ENCODE assay signal across 2 cellular contexts in the genomic region with DNA sequence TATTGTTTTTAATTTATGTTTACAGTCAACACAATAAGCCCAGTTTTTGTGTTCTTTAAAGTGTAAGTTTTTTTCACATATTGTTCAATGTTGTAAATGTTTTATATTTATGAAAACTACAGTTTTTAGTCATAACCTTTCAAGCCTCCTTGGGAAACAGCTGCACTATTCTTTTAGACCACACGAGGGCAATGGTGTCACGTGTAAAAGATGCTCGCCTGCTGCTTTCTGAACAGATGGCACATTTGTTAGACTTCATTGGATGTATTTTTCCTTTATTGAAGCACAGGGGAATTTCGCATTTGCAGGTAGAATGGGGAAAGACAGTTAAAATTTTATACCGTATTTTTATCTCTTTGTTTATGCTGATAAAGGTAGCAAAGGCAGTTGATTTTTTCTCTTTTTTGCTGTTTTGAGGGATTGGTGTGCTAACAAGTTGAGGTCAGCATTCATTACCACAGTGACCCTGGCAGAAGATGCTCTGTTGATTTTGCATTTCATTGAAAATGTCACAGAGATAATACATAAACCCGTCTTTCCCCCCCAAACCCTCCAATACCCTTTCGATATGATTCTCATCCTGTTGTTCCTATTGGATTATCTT.
TF ChIP-seq lines count a peak whose summit lies in the region.

No MANE protein-coding gene starts in this region.

TF ChIP-seq in GM23338, 12 proteins besides CTCF, POLR2A, EP300 and RAD21 (continues in another document):
- TF ChIP-seq CREB1 (CRISPR knock-in tag; IDR thresholded peaks at IDR 0.05; ENCODE audit: low read depth) (no peak), JUNB (IDR thresholded peaks at IDR 0.05; ENCODE audit: unreplicated experiment) (no peak), STAT1 (IDR thresholded peaks at IDR 0.05; ENCODE audit: unreplicated experiment) (no peak), POLR2AphosphoS5 (IDR thresholded peaks at IDR 0.05; ENCODE audit: low read depth) (no peak), NANOG (IDR thresholded peaks at IDR 0.05; ENCODE audit: borderline replicate concordance) (no peak), EZH2phosphoT487 (IDR thresholded peaks at IDR 0.05; ENCODE audit: unreplicated experiment) (no peak), EZH2 (IDR thresholded peaks at IDR 0.05; ENCODE audit: low read depth, unreplicated experiment) (no peak), ZNF462 (CRISPR knock-in tag; IDR thresholded peaks at IDR 0.05) (no peak), ZNF114 (CRISPR knock-in tag; IDR thresholded peaks at IDR 0.05) (no peak)
- TF ChIP-seq, protein P1, sequence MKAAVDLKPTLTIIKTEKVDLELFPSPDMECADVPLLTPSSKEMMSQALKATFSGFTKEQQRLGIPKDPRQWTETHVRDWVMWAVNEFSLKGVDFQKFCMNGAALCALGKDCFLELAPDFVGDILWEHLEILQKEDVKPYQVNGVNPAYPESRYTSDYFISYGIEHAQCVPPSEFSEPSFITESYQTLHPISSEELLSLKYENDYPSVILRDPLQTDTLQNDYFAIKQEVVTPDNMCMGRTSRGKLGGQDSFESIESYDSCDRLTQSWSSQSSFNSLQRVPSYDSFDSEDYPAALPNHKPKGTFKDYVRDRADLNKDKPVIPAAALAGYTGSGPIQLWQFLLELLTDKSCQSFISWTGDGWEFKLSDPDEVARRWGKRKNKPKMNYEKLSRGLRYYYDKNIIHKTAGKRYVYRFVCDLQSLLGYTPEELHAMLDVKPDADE (IDR thresholded peaks at IDR 0.05), result no peak

TF ChIP-seq in HepG2, 621 proteins besides CTCF, POLR2A, EP300 and RAD21:
- TF ChIP-seq SMC3 (IDR thresholded peaks at IDR 0.05; ENCODE audit: low read length) (peak; percentile 56; the same call in 1 of the 2 replicates), MEF2D (CRISPR knock-in tag; IDR thresholded peaks at IDR 0.05) (no peak), MAFK (conservative IDR thresholded peaks at IDR 0.05 in 1 of 2, IDR thresholded peaks at IDR 0.05 in 1 of 2; ENCODE audit: low read length in 2 of 2) (peak; percentile 71 to 74), MAFF (IDR thresholded peaks at IDR 0.05; ENCODE audit: low read depth, low read length) (peak; percentile 63), ZSCAN22 (CRISPR knock-in tag; IDR thresholded peaks at IDR 0.05) (no peak), ZNF513 (CRISPR knock-in tag; conservative IDR thresholded peaks at IDR 0.05) (no peak), MIXL1 (CRISPR knock-in tag; IDR thresholded peaks at IDR 0.05) (no peak), STAG1 (CRISPR knock-in tag; IDR thresholded peaks at IDR 0.05) (peak; percentile 85)
- TF ChIP-seq, protein P2, sequence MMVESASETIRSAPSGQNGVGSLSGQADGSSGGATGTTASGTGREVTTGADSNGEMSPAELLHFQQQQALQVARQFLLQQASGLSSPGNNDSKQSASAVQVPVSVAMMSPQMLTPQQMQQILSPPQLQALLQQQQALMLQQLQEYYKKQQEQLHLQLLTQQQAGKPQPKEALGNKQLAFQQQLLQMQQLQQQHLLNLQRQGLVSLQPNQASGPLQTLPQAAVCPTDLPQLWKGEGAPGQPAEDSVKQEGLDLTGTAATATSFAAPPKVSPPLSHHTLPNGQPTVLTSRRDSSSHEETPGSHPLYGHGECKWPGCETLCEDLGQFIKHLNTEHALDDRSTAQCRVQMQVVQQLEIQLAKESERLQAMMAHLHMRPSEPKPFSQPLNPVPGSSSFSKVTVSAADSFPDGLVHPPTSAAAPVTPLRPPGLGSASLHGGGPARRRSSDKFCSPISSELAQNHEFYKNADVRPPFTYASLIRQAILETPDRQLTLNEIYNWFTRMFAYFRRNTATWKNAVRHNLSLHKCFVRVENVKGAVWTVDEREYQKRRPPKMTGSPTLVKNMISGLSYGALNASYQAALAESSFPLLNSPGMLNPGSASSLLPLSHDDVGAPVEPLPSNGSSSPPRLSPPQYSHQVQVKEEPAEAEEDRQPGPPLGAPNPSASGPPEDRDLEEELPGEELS (CRISPR knock-in tag; IDR thresholded peaks at IDR 0.05), result no peak
